Comparison of ENCODE assay signal across 13 cellular contexts in genomic region chr18:37668971-37669747, GRCh38.
DNase-seq lines count a peak whose midpoint lies in the region; ATAC-seq, FAIRE-seq and TF ChIP-seq lines count a peak whose summit lies in the region.
"Had no signal": no experiment of that assay in that cellular context is flagged by ENCODE, and none has a peak within 500 bp of the region (broad histone marks: within the 10 kb centered on the region; RNA-seq: fewer than 3 reads in every experiment).

No MANE protein-coding gene starts in this region.

- H3K27me3 ChIP-seq in lung (ENCODE audit: control insufficient read depth, insufficient read depth): no peaks in the 10 kb centered on the region
- no peaks in the 10 kb centered on the region for H3K27me3 ChIP-seq in naive thymus-derived CD4-positive, alpha-beta T cell (ENCODE audit: control insufficient read depth in 2 of 2, insufficient read depth in 2 of 2, low read length in 2 of 2)

- POLR2A ChIA-PET in naive thymus-derived CD4-positive, alpha-beta T cell (lab: Charles Lee): no interaction called here

- no peaks in the 10 kb centered on the region for H3K36me3 Mint-ChIP-seq in naive thymus-derived CD4-positive, alpha-beta T cell
- H3K36me3 Mint-ChIP-seq: activated CD4-positive, alpha-beta memory T cell treated with anti-CD3 and anti-CD28 coated beads for 36 hours; naive B cell had no signal

- H3K27ac ChIP-seq in lung (ENCODE audit: low read depth in 1 of 2, low read length in 1 of 2): no peak overlapping the region
- H3K27ac ChIP-seq in naive thymus-derived CD4-positive, alpha-beta T cell (ENCODE audit: low read depth, low read length): no peak overlapping the region

- H3K4me1 ChIP-seq in lung (ENCODE audit: control insufficient read depth in 2 of 2, insufficient read depth in 2 of 2, low read length in 2 of 2): peaks cover 0 to 3% of the 10 kb centered on the region in 2 donors
- H3K4me1 ChIP-seq in naive thymus-derived CD4-positive, alpha-beta T cell (ENCODE audit: control insufficient read depth in 2 of 2, insufficient read depth in 2 of 2, low read length in 2 of 2): no peaks in the 10 kb centered on the region

- peak; percentile 59 for ATAC-seq in lung (ENCODE audit: insufficient read depth, low FRiP score)
- ATAC-seq in naive thymus-derived CD4-positive, alpha-beta T cell: no peak

- peaks cover 0 to 5% of the 10 kb centered on the region in 2 donors for H3K9me3 ChIP-seq in lung (ENCODE audit: control insufficient read depth in 2 of 2, insufficient read depth in 1 of 2, low read length in 1 of 2)
- no peaks in the 10 kb centered on the region for H3K9me3 ChIP-seq in naive thymus-derived CD4-positive, alpha-beta T cell (ENCODE audit: control insufficient read depth in 2 of 3, low read length in 3 of 3)

- no peaks in the 10 kb centered on the region for H3K36me3 ChIP-seq in lung (ENCODE audit: control insufficient read depth in 2 of 2, insufficient read depth in 2 of 2, low read length in 2 of 2)
- no peaks in the 10 kb centered on the region for H3K36me3 ChIP-seq in naive thymus-derived CD4-positive, alpha-beta T cell (ENCODE audit: control insufficient read depth in 2 of 3, insufficient read depth in 3 of 3, low read length in 3 of 3)

- no peak for TF ChIP-seq CTCF in lung (IDR thresholded peaks at IDR 0.05; ENCODE audit: control extremely low read depth, extremely low read depth)

- peak; percentile 85 for DNase-seq in DMS153 (lab: John Stamatoyannopoulos, UW)
- DNase-seq in NCI-H1105 (lab: John Stamatoyannopoulos, UW): peak; percentile 65
- peak; percentile 29 for DNase-seq in SK-N-DZ (ENCODE audit: low spot score)
- DNase-seq in lung (ENCODE audit: low spot score): peak; percentile 44
- no peak for DNase-seq in A172 (ENCODE audit: low spot score)
- DNase-seq in GM12891 (ENCODE audit: insufficient read length, low spot score): no peak
- no peak for DNase-seq in activated CD4-positive, CD25-positive, alpha-beta regulatory T cell (lab: John Stamatoyannopoulos, UW)
- DNase-seq in naive thymus-derived CD4-positive, alpha-beta T cell: no peak
- DNase-seq: activated CD4-positive, alpha-beta memory T cell treated with anti-CD3 and anti-CD28 coated beads for 36 hours; activated naive CD4-positive, alpha-beta T cell treated with anti-CD3 and anti-CD28 coated beads, Interleukin-2, amount 50 U/mL, for 16 hours; HFFc6; naive B cell had no signal

- 54 to 60% methylated on average over 15 of the region's 15 CpGs for WGBS in lung, 2 donors

- H3K27ac Mint-ChIP-seq in naive thymus-derived CD4-positive, alpha-beta T cell: no peak overlapping the region
- H3K27ac Mint-ChIP-seq: activated CD4-positive, alpha-beta memory T cell treated with anti-CD3 and anti-CD28 coated beads for 36 hours; HFFc6; naive B cell had no signal

- no peaks in the 10 kb centered on the region for H3K27me3 Mint-ChIP-seq in naive thymus-derived CD4-positive, alpha-beta T cell
- H3K27me3 Mint-ChIP-seq: activated CD4-positive, alpha-beta memory T cell treated with anti-CD3 and anti-CD28 coated beads for 36 hours; central memory CD8-positive, alpha-beta T cell; naive B cell had no signal

- no peaks in the 10 kb centered on the region for H3K4me1 Mint-ChIP-seq in naive thymus-derived CD4-positive, alpha-beta T cell
- H3K4me1 Mint-ChIP-seq: central memory CD8-positive, alpha-beta T cell; naive B cell had no signal

- no peak overlapping the region for H3K4me3 ChIP-seq in lung
- H3K4me3 ChIP-seq in naive thymus-derived CD4-positive, alpha-beta T cell (ENCODE audit: low read length): no peak overlapping the region

- H3K9me3 Mint-ChIP-seq in naive thymus-derived CD4-positive, alpha-beta T cell: peaks cover 0 to 11% (median 2%) of the 10 kb centered on the region in 11 donors
- H3K9me3 Mint-ChIP-seq: activated CD4-positive, alpha-beta memory T cell treated with anti-CD3 and anti-CD28 coated beads for 36 hours had no signal

- TF ChIP-seq POLR2A in GM12891 (IDR thresholded peaks at IDR 0.05; ENCODE audit: low read depth, low read length): no peak

- FAIRE-seq in GM12891 (lab: Jason Lieb, UNC): no peak

- CTCF ChIA-PET in naive thymus-derived CD4-positive, alpha-beta T cell (lab: Charles Lee): no interaction called here

- H3K4me3 Mint-ChIP-seq in naive thymus-derived CD4-positive, alpha-beta T cell: no peak overlapping the region
- H3K4me3 Mint-ChIP-seq: activated CD4-positive, alpha-beta memory T cell treated with anti-CD3 and anti-CD28 coated beads for 36 hours; central memory CD8-positive, alpha-beta T cell; HFFc6; naive B cell had no signal

- intact Hi-C loops in naive thymus-derived CD4-positive, alpha-beta T cell (cut with micrococcal nuclease): no loop called here

TF ChIP-seq in GM12891, 5 proteins besides CTCF, POLR2A, EP300 and RAD21:
- no peak for TF ChIP-seq SPI1 (IDR thresholded peaks at IDR 0.05; ENCODE audit: low read depth, low read length)
- TF ChIP-seq PAX5 (IDR thresholded peaks at IDR 0.05; ENCODE audit: insufficient read depth, low read length, severe bottlenecking): no peak
- TF ChIP-seq POLR2AphosphoS5 (IDR thresholded peaks at IDR 0.05; ENCODE audit: low read depth, low read length): no peak
- no peak for TF ChIP-seq POU2F2 (IDR thresholded peaks at IDR 0.05; ENCODE audit: low read depth, low read length)
- no peak for TF ChIP-seq TAF1 (IDR thresholded peaks at IDR 0.05; ENCODE audit: low read depth, low read length)
TF ChIP-seq in GM12891: peak in this region for 0.

Comparison
In these comparisons a context has a peak if more than half of its experiments do, and no peak if none do; other contexts are left out.
1. DNase-seq: peak in DMS153 (single experiment), NCI-H1105 (single experiment), SK-N-DZ (single experiment) and lung (single experiment); none in A172 (single experiment), GM12891 (single experiment), activated CD4-positive, CD25-positive, alpha-beta regulatory T cell (0 of 4) and naive thymus-derived CD4-positive, alpha-beta T cell (0 of 9).